ENCODE assay signal across 20 cellular contexts in the genomic region with DNA sequence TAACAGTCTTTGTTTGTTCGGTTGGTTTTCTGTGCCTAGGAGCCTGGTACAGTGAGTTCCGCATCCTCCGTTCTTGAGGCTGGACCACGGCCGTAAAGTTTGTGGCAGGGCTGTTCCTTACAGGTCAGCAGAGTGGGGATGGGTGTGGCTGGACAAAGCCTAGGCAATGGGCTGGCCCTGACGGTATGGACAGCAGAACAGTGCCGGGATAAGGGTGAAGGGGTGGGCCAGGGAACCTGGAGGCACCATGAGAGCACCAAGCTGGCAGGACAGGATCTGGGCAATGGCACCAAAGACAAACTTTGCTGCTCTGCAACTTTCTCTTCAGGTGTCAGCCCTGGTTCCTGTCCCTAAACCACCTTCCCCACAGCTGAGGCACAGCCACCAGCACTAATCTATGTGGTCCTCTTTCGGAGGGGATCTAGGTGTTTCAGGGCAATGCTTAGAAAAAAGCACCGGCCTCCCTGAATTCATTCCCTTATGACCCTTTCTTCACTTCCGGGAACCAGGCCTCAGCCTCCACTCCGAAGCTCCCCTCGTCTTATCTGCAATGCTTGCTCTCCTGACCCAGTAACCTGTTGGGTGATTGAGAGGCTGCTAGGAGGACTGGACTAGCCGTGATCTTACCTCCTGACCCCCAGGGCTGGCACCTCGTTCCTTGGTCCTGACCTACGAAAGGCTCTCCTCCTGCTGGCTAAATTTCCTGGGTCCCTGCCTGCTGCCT. TPM values are rescaled to one million over a fixed set of nuclear protein-coding genes. Genes with fewer than 3 reads are reported as not detected.
DNase-seq lines count a peak whose midpoint lies in the region; ATAC-seq lines count a peak whose summit lies in the region.
"Had no signal": no experiment of that assay in that cellular context is flagged by ENCODE, and none has a peak within 500 bp of the region (broad histone marks: within the 10 kb centered on the region; RNA-seq: fewer than 3 reads in every experiment).

No MANE protein-coding gene starts in this region.

- no peak overlapping the region for H3K27ac ChIP-seq in CD4-positive, CD25-positive, alpha-beta regulatory T cell (ENCODE audit: insufficient read depth, low read length, poor library complexity, severe bottlenecking)
- no peak overlapping the region for H3K27ac ChIP-seq in naive thymus-derived CD4-positive, alpha-beta T cell (ENCODE audit: low read depth, low read length)
- H3K27ac ChIP-seq: 22Rv1, HL-60 had no signal

- peaks cover 56% of the 10 kb centered on the region for H3K36me3 Mint-ChIP-seq in activated CD4-positive, alpha-beta memory T cell treated with anti-CD3 and anti-CD28 coated beads for 36 hours
- H3K36me3 Mint-ChIP-seq in activated CD4-positive, alpha-beta memory T cell treated with anti-CD3 and anti-CD28 coated beads, Interleukin-2, amount 10 ng/mL, durations not matched to agents 7 days and 5 days (ENCODE audit: low read depth) = peaks cover 57% of the 10 kb centered on the region
- H3K36me3 Mint-ChIP-seq in CD4-positive, CD25-positive, alpha-beta regulatory T cell = peaks cover 76% of the 10 kb centered on the region
- peaks cover 94% of the 10 kb centered on the region for H3K36me3 Mint-ChIP-seq in activated T-helper 17 cell treated with anti-CD3 and anti-CD28 coated beads, Interleukin-2, amount 50 U/mL, for 72 hours (ENCODE audit: low read depth)
- peaks cover 29 to 81% (median 58%) of the 10 kb centered on the region in 5 donors for H3K36me3 Mint-ChIP-seq in naive thymus-derived CD4-positive, alpha-beta T cell

- no peaks in the 10 kb centered on the region for H3K27me3 Mint-ChIP-seq in activated CD4-positive, alpha-beta memory T cell treated with anti-CD3 and anti-CD28 coated beads for 36 hours
- H3K27me3 Mint-ChIP-seq in activated CD4-positive, alpha-beta memory T cell treated with anti-CD3 and anti-CD28 coated beads, Interleukin-2, amount 10 ng/mL, durations not matched to agents 7 days and 5 days = no peaks in the 10 kb centered on the region
- no peaks in the 10 kb centered on the region for H3K27me3 Mint-ChIP-seq in CD4-positive, CD25-positive, alpha-beta regulatory T cell
- H3K27me3 Mint-ChIP-seq in activated T-helper 17 cell treated with anti-CD3 and anti-CD28 coated beads, Interleukin-2, amount 50 U/mL, for 72 hours = no peaks in the 10 kb centered on the region
- no peaks in the 10 kb centered on the region for H3K27me3 Mint-ChIP-seq in naive thymus-derived CD4-positive, alpha-beta T cell

- peaks cover 4% of the 10 kb centered on the region for H3K4me1 Mint-ChIP-seq in activated CD4-positive, alpha-beta memory T cell treated with anti-CD3 and anti-CD28 coated beads for 36 hours (ENCODE audit: low read depth)
- H3K4me1 Mint-ChIP-seq in activated CD4-positive, alpha-beta memory T cell treated with anti-CD3 and anti-CD28 coated beads, Interleukin-2, amount 10 ng/mL, durations not matched to agents 7 days and 5 days = peaks cover 1% of the 10 kb centered on the region
- H3K4me1 Mint-ChIP-seq in CD4-positive, CD25-positive, alpha-beta regulatory T cell = peaks cover 15 to 23% (median 20%) of the 10 kb centered on the region in 4 donors
- peaks cover 4% of the 10 kb centered on the region for H3K4me1 Mint-ChIP-seq in activated T-helper 17 cell treated with anti-CD3 and anti-CD28 coated beads, Interleukin-2, amount 50 U/mL, for 72 hours
- peaks cover 6 to 31% (median 15%) of the 10 kb centered on the region in 7 donors for H3K4me1 Mint-ChIP-seq in naive thymus-derived CD4-positive, alpha-beta T cell
- H3K4me1 Mint-ChIP-seq: GM23338 had no signal

- DNase-seq in activated CD4-positive, alpha-beta memory T cell treated with anti-CD3 and anti-CD28 coated beads for 36 hours = peak; percentile 2
- no peak for DNase-seq in activated CD4-positive, alpha-beta memory T cell treated with anti-CD3 and anti-CD28 coated beads, Interleukin-2, amount 10 ng/mL, durations not matched to agents 7 days and 5 days
- DNase-seq in CD4-positive, CD25-positive, alpha-beta regulatory T cell = no peak
- DNase-seq in naive thymus-derived CD4-positive, alpha-beta T cell = no peak
- DNase-seq in NCI-H510A treated with DMSO at 0.1 percent for 48 hours (lab: John Stamatoyannopoulos, UW) (no peak), NCI-H82 (lab: John Stamatoyannopoulos, UW) (no peak)
- DNase-seq: DMS 273 treated with DMSO at 0.1 percent for 48 hours, GF-D8, NCI-H1417 treated with DMSO at 0.1 percent for 48 hours, NCI-H446 treated with DMSO at 0.1 percent for 48 hours, NCI-H748 treated with DMSO at 0.1 percent for 48 hours had no signal

- no peak overlapping the region for H3K4me3 Mint-ChIP-seq in activated CD4-positive, alpha-beta memory T cell treated with anti-CD3 and anti-CD28 coated beads for 36 hours
- H3K4me3 Mint-ChIP-seq in activated CD4-positive, alpha-beta memory T cell treated with anti-CD3 and anti-CD28 coated beads, Interleukin-2, amount 10 ng/mL, durations not matched to agents 7 days and 5 days = no peak overlapping the region
- no peak overlapping the region for H3K4me3 Mint-ChIP-seq in CD4-positive, CD25-positive, alpha-beta regulatory T cell
- no peak overlapping the region for H3K4me3 Mint-ChIP-seq in activated T-helper 17 cell treated with anti-CD3 and anti-CD28 coated beads, Interleukin-2, amount 50 U/mL, for 72 hours
- no peak overlapping the region for H3K4me3 Mint-ChIP-seq in naive thymus-derived CD4-positive, alpha-beta T cell
- H3K4me3 Mint-ChIP-seq: GM23338 had no signal

- no peaks in the 10 kb centered on the region for H3K4me1 ChIP-seq in CD4-positive, CD25-positive, alpha-beta regulatory T cell (ENCODE audit: control insufficient read depth, insufficient read depth, low read length, poor library complexity, severe bottlenecking)
- H3K4me1 ChIP-seq in naive thymus-derived CD4-positive, alpha-beta T cell (ENCODE audit: control insufficient read depth in 2 of 2, insufficient read depth in 2 of 2, low read length in 2 of 2) = no peaks in the 10 kb centered on the region

- ATAC-seq in CD4-positive, CD25-positive, alpha-beta regulatory T cell (ENCODE audit: low read depth in 2 of 2) = no peak
- ATAC-seq in activated T-helper 17 cell treated with anti-CD3 and anti-CD28 coated beads, Interleukin-2, amount 50 U/mL, for 72 hours (replicated peaks) = no peak
- no peak for ATAC-seq in naive thymus-derived CD4-positive, alpha-beta T cell
- ATAC-seq in HG02981 (IDR thresholded peaks at IDR 0.05; ENCODE audit: unreplicated experiment) = no peak
- ATAC-seq: GM23338, HCT116, Right ventricle myocardium inferior had no signal

- CTCF ChIA-PET in activated CD4-positive, alpha-beta memory T cell treated with anti-CD3 and anti-CD28 coated beads for 36 hours (lab: Charles Lee) = no interaction called here
- CTCF ChIA-PET in activated CD4-positive, alpha-beta memory T cell treated with anti-CD3 and anti-CD28 coated beads, Interleukin-2, amount 10 ng/mL, durations not matched to agents 7 days and 5 days (lab: Charles Lee) = no interaction called here
- CTCF ChIA-PET in naive thymus-derived CD4-positive, alpha-beta T cell (lab: Charles Lee) = no interaction called here

- H3K9me3 ChIP-seq in CD4-positive, CD25-positive, alpha-beta regulatory T cell (ENCODE audit: control insufficient read depth in 2 of 2, low read length in 2 of 2) = peaks cover 5% of the 10 kb centered on the region in 2 experiments
- peaks cover 0 to 4% (median 0%) of the 10 kb centered on the region in 3 experiments for H3K9me3 ChIP-seq in naive thymus-derived CD4-positive, alpha-beta T cell (ENCODE audit: control insufficient read depth in 2 of 3, low read length in 3 of 3)

- POLR2A ChIA-PET in activated CD4-positive, alpha-beta memory T cell treated with anti-CD3 and anti-CD28 coated beads for 36 hours (lab: Charles Lee) = no interaction called here
- POLR2A ChIA-PET in activated CD4-positive, alpha-beta memory T cell treated with anti-CD3 and anti-CD28 coated beads, Interleukin-2, amount 10 ng/mL, durations not matched to agents 7 days and 5 days (lab: Charles Lee) = no interaction called here
- POLR2A ChIA-PET in naive thymus-derived CD4-positive, alpha-beta T cell (lab: Charles Lee) = interaction anchor here (1.1 kb wide), 1 partner anchor 18 kb away, joined by 3 read pairs; no protein-coding TSS in a partner anchor

- no peak overlapping the region for H3K4me3 ChIP-seq in CD4-positive, CD25-positive, alpha-beta regulatory T cell (ENCODE audit: low read depth, low read length)
- H3K4me3 ChIP-seq in naive thymus-derived CD4-positive, alpha-beta T cell (ENCODE audit: low read length) = no peak overlapping the region
- H3K4me3 ChIP-seq: GM23338 had no signal

- peaks cover 79% of the 10 kb centered on the region for H3K36me3 ChIP-seq in CD4-positive, CD25-positive, alpha-beta regulatory T cell (ENCODE audit: control insufficient read depth, insufficient read depth, low read length)
- peaks cover 0 to 86% (median 13%) of the 10 kb centered on the region in 3 experiments for H3K36me3 ChIP-seq in naive thymus-derived CD4-positive, alpha-beta T cell (ENCODE audit: control insufficient read depth in 2 of 3, insufficient read depth in 3 of 3, low read length in 3 of 3)

- H3K27me3 ChIP-seq in CD4-positive, CD25-positive, alpha-beta regulatory T cell (ENCODE audit: control insufficient read depth, insufficient read depth, low read length) = no peaks in the 10 kb centered on the region
- no peaks in the 10 kb centered on the region for H3K27me3 ChIP-seq in naive thymus-derived CD4-positive, alpha-beta T cell (ENCODE audit: control insufficient read depth in 2 of 2, insufficient read depth in 2 of 2, low read length in 2 of 2)

- no peaks in the 10 kb centered on the region for H3K9me3 Mint-ChIP-seq in activated CD4-positive, alpha-beta memory T cell treated with anti-CD3 and anti-CD28 coated beads for 36 hours
- peaks cover 4% of the 10 kb centered on the region for H3K9me3 Mint-ChIP-seq in activated CD4-positive, alpha-beta memory T cell treated with anti-CD3 and anti-CD28 coated beads, Interleukin-2, amount 10 ng/mL, durations not matched to agents 7 days and 5 days
- H3K9me3 Mint-ChIP-seq in CD4-positive, CD25-positive, alpha-beta regulatory T cell = peaks cover 0 to 4% (median 0%) of the 10 kb centered on the region in 7 donors
- peaks cover 3% of the 10 kb centered on the region for H3K9me3 Mint-ChIP-seq in activated T-helper 17 cell treated with anti-CD3 and anti-CD28 coated beads, Interleukin-2, amount 50 U/mL, for 72 hours
- H3K9me3 Mint-ChIP-seq in naive thymus-derived CD4-positive, alpha-beta T cell = peaks cover 0 to 12% (median 5%) of the 10 kb centered on the region in 11 donors
- H3K9me3 Mint-ChIP-seq: GM23338 had no signal

- intact Hi-C loops in activated CD4-positive, alpha-beta memory T cell treated with anti-CD3 and anti-CD28 coated beads for 36 hours (cut with micrococcal nuclease) = no loop called here
- intact Hi-C loops in naive thymus-derived CD4-positive, alpha-beta T cell (cut with micrococcal nuclease) = loop anchor here in 1 of 2 donors (2.0 kb wide), 1 partner anchor 16 kb away; no protein-coding TSS in a partner anchor

- H3K27ac Mint-ChIP-seq in activated CD4-positive, alpha-beta memory T cell treated with anti-CD3 and anti-CD28 coated beads for 36 hours = no peak overlapping the region
- no peak overlapping the region for H3K27ac Mint-ChIP-seq in activated CD4-positive, alpha-beta memory T cell treated with anti-CD3 and anti-CD28 coated beads, Interleukin-2, amount 10 ng/mL, durations not matched to agents 7 days and 5 days
- peak overlapping the region in 2 of 3 donors; percentile 70 to 86 for H3K27ac Mint-ChIP-seq in CD4-positive, CD25-positive, alpha-beta regulatory T cell
- peak overlapping the region; percentile 61 for H3K27ac Mint-ChIP-seq in activated T-helper 17 cell treated with anti-CD3 and anti-CD28 coated beads, Interleukin-2, amount 50 U/mL, for 72 hours
- peak overlapping the region in 8 of 9 donors; percentile 8 to 58 (median 26) for H3K27ac Mint-ChIP-seq in naive thymus-derived CD4-positive, alpha-beta T cell
- H3K27ac Mint-ChIP-seq: GM23338 had no signal

RNA-seq across cellular contexts. Expression of a gene that starts 54.4 kb away (rescaled TPM):
- 10 to 100 TPM; 63.5 to 65.2 TPM for total RNA-seq in activated CD4-positive, alpha-beta memory T cell treated with anti-CD3 and anti-CD28 coated beads for 36 hours
- 10 to 100 TPM; 47.1 to 48.6 TPM for total RNA-seq in activated CD4-positive, alpha-beta memory T cell treated with anti-CD3 and anti-CD28 coated beads, Interleukin-2, amount 10 ng/mL, durations not matched to agents 7 days and 5 days
- total RNA-seq in CD4-positive, CD25-positive, alpha-beta regulatory T cell = 48.2 TPM
- 10 to 100 TPM; 17.8 to 21.8 (median 19.3) TPM for polyA plus RNA-seq in CD4-positive, CD25-positive, alpha-beta regulatory T cell
- 10 to 100 TPM; 33.5 to 39.7 TPM for total RNA-seq in activated T-helper 17 cell treated with anti-CD3 and anti-CD28 coated beads, Interleukin-2, amount 50 U/mL, for 72 hours
- 10 to 100 TPM; 37.7 to 72.9 (median 41.5) TPM for total RNA-seq in naive thymus-derived CD4-positive, alpha-beta T cell
- 10 to 100 TPM; 25.8 to 32.9 TPM for polyA plus RNA-seq in naive thymus-derived CD4-positive, alpha-beta T cell
- total RNA-seq: Daoy, GM23338 had no signal
- polyA plus RNA-seq: BJ, GM23338 had no signal

Comparison
In these comparisons a context has a peak if more than half of its experiments do, and no peak if none do; other contexts are left out.
1. H3K27ac Mint-ChIP-seq: peak in CD4-positive, CD25-positive, alpha-beta regulatory T cell (2 of 3), activated T-helper 17 cell treated with anti-CD3 and anti-CD28 coated beads, Interleukin-2, amount 50 U/mL, for 72 hours (single experiment) and naive thymus-derived CD4-positive, alpha-beta T cell (8 of 9); none in activated CD4-positive, alpha-beta memory T cell treated with anti-CD3 and anti-CD28 coated beads for 36 hours (single experiment) and activated CD4-positive, alpha-beta memory T cell treated with anti-CD3 and anti-CD28 coated beads, Interleukin-2, amount 10 ng/mL, durations not matched to agents 7 days and 5 days (single experiment).